ENCODE assay signal across 1 cellular context in genomic region chr15:75037685-75038084, GRCh38.
TF ChIP-seq lines count a peak whose summit lies in the region.

No MANE protein-coding gene starts in this region.

TF ChIP-seq in endothelial cell of umbilical vein, 7 proteins besides CTCF, POLR2A, EP300 and RAD21 (continued from another document):
- TF ChIP-seq JUN (IDR thresholded peaks at IDR 0.05; ENCODE audit: borderline replicate concordance, insufficient read depth, insufficient read length, low read depth): no peak
- no peak for TF ChIP-seq EZH2 (IDR thresholded peaks at IDR 0.05; ENCODE audit: borderline replicate concordance, low read depth, low read length, severe bottlenecking)
- no peak for TF ChIP-seq GATA2 (IDR thresholded peaks at IDR 0.05; ENCODE audit: insufficient read depth, insufficient read length, low read depth, low read length)
